Comparison of ENCODE assay signal across 9 cellular contexts in genomic region chr7:44678468-44679179, GRCh38.
A peak's percentile ranks its signal among the peaks of the same experiment; 100 is the strongest.
DNase-seq lines count a peak whose midpoint lies in the region; ATAC-seq and TF ChIP-seq lines count a peak whose summit lies in the region.
"Had no signal": no experiment of that assay in that cellular context is flagged by ENCODE, and none has a peak within 500 bp of the region (broad histone marks: within the 10 kb centered on the region; RNA-seq: fewer than 3 reads in every experiment).

No MANE protein-coding gene starts in this region.

- peak; percentile 69 for DNase-seq in EL
- no peak for DNase-seq in RWPE2 (ENCODE audit: low spot score)
- DNase-seq in fibroblast of peridontal ligament (ENCODE audit: extremely low read depth) = peak; percentile 96
- peak; percentile 87 to 95 for DNase-seq in trophoblast cell
- no peak for DNase-seq in effector memory CD4-positive, alpha-beta T cell
- no peak for DNase-seq in nucleus accumbens (lab: John Stamatoyannopoulos, UW)
- no peak for DNase-seq in T1000 (lab: John Stamatoyannopoulos, UW)
- DNase-seq: NCI-H1417 treated with DMSO at 0.1 percent for 48 hours had no signal

- H2BK12ac ChIP-seq in trophoblast cell (ENCODE audit: low read length) = no peak overlapping the region

- H3K23ac ChIP-seq in trophoblast cell (ENCODE audit: low read length) = no peak overlapping the region

- H3K27me3 ChIP-seq in RWPE2 (ENCODE audit: insufficient read depth, poor library complexity, severe bottlenecking) = no peaks in the 10 kb centered on the region
- H3K27me3 ChIP-seq in trophoblast cell (ENCODE audit: insufficient read depth, low read length) = no peaks in the 10 kb centered on the region
- H3K27me3 ChIP-seq in effector memory CD4-positive, alpha-beta T cell (replicated peaks; ENCODE audit: control insufficient read depth, insufficient read depth, low read length, poor library complexity, severe bottlenecking) = no peaks in the 10 kb centered on the region

- H3K36me3 ChIP-seq in RWPE2 (ENCODE audit: low read depth) (peaks cover 58% of the 10 kb centered on the region), trophoblast cell (ENCODE audit: control insufficient read depth in 1 of 2, insufficient read depth in 2 of 2, low read length in 2 of 2) (peaks cover 38 to 54% of the 10 kb centered on the region in 2 experiments)
- peaks cover 62% of the 10 kb centered on the region for H3K36me3 ChIP-seq in effector memory CD4-positive, alpha-beta T cell (ENCODE audit: control insufficient read depth, insufficient read depth, low read length)

- no peak overlapping the region for H3K14ac ChIP-seq in trophoblast cell (ENCODE audit: low read length)

- no peak overlapping the region for H2AK5ac ChIP-seq in trophoblast cell (ENCODE audit: low read length)

- no peak overlapping the region for H3K4ac ChIP-seq in trophoblast cell (ENCODE audit: low read depth, low read length)

- no peaks in the 10 kb centered on the region for H3K79me2 ChIP-seq in trophoblast cell (ENCODE audit: control insufficient read depth, insufficient read depth, low read length, poor library complexity)

- no peak overlapping the region for H2BK5ac ChIP-seq in trophoblast cell (ENCODE audit: low read depth, low read length, poor library complexity)

- H4K8ac ChIP-seq in trophoblast cell (ENCODE audit: low read depth, low read length) = no peak overlapping the region

- H4K91ac ChIP-seq in trophoblast cell (ENCODE audit: low read depth, low read length) = no peak overlapping the region

- H3K4me1 ChIP-seq in RWPE2 (ENCODE audit: insufficient read depth, poor library complexity, severe bottlenecking) = peaks cover 17% of the 10 kb centered on the region
- H3K4me1 ChIP-seq in trophoblast cell (ENCODE audit: control insufficient read depth in 1 of 2, insufficient read depth in 2 of 2, low read length in 2 of 2) = no peaks in the 10 kb centered on the region
- no peaks in the 10 kb centered on the region for H3K4me1 ChIP-seq in effector memory CD4-positive, alpha-beta T cell (ENCODE audit: control insufficient read depth, insufficient read depth, low read length, poor library complexity, severe bottlenecking)

- no peak overlapping the region for H3K18ac ChIP-seq in trophoblast cell (ENCODE audit: low read length)

- H3K4me2 ChIP-seq in trophoblast cell (ENCODE audit: low read length) = no peak overlapping the region

- H3K9me3 ChIP-seq in RWPE2 (ENCODE audit: severe bottlenecking) (no peaks in the 10 kb centered on the region), trophoblast cell (ENCODE audit: insufficient read depth, low read depth, low read length) (peaks cover 6% of the 10 kb centered on the region)
- H3K9me3 ChIP-seq in effector memory CD4-positive, alpha-beta T cell (ENCODE audit: control insufficient read depth, low read length) = no peaks in the 10 kb centered on the region

- no peak overlapping the region for H4K12ac ChIP-seq in trophoblast cell (ENCODE audit: low read depth, low read length)

- no peak overlapping the region for H2BK120ac ChIP-seq in trophoblast cell (ENCODE audit: insufficient read depth, low read length, poor library complexity)

- ATAC-seq in RWPE2 (ENCODE audit: low read depth) (peak; percentile 76), HG03439 (IDR thresholded peaks at IDR 0.05; ENCODE audit: unreplicated experiment) (no peak)

- no CpG with 5 or more reads among the region's 5 CpGs for WGBS in trophoblast cell (ENCODE audit: extremely low coverage, insufficient coverage, insufficient read length)

- no peak overlapping the region for H2AFZ ChIP-seq in trophoblast cell (ENCODE audit: insufficient read depth, low read length, poor library complexity)

- H3K79me1 ChIP-seq in trophoblast cell (ENCODE audit: low read length) = no peaks in the 10 kb centered on the region

- H3K27ac ChIP-seq in RWPE2 (ENCODE audit: poor library complexity, severe bottlenecking) (peak overlapping the region; percentile 15), trophoblast cell (ENCODE audit: low read depth, low read length) (no peak overlapping the region)
- no peak overlapping the region for H3K27ac ChIP-seq in effector memory CD4-positive, alpha-beta T cell (ENCODE audit: insufficient read depth, low read length, poor library complexity, severe bottlenecking)

- H3K4me3 ChIP-seq in RWPE2 (ENCODE audit: severe bottlenecking) (no peak overlapping the region), trophoblast cell (ENCODE audit: low read depth, low read length) (no peak overlapping the region)
- no peak overlapping the region for H3K4me3 ChIP-seq in effector memory CD4-positive, alpha-beta T cell (ENCODE audit: insufficient read depth, low read depth, low read length, poor library complexity, severe bottlenecking)

- no peak for TF ChIP-seq CTCF in RWPE2 (IDR thresholded peaks at IDR 0.05; ENCODE audit: poor library complexity, severe bottlenecking)

- H3K9ac ChIP-seq in trophoblast cell (ENCODE audit: low read length) = no peak overlapping the region

Comparison
In these comparisons a context has a peak if more than half of its experiments do, and no peak if none do; other contexts are left out.
1. DNase-seq: peak in EL (single experiment), fibroblast of peridontal ligament (single experiment) and trophoblast cell (2 of 2); none in RWPE2 (single experiment), effector memory CD4-positive, alpha-beta T cell (0 of 3), nucleus accumbens (0 of 56) and T1000 (single experiment).